1 cellular context compared by ENCODE assay signal in genomic region chr5:132692632-132692967, GRCh38.
A peak's percentile ranks its signal among the peaks of the same experiment; 100 is the strongest.
TF ChIP-seq lines count a peak whose summit lies in the region.

No MANE protein-coding gene starts in this region.

TF ChIP-seq in K562, 482 proteins besides CTCF, POLR2A, EP300 and RAD21:
- no peak for TF ChIP-seq TEAD1 (CRISPR knock-in tag; IDR thresholded peaks at IDR 0.05)
- TF ChIP-seq MYC (IDR thresholded peaks at IDR 0.05; ENCODE audit: low read depth, low read length), result 0 out of 2 replicates have a peak, but pooled peaks have one; percentile 41
- TF ChIP-seq MYC (CRISPR knock-in tag; IDR thresholded peaks at IDR 0.05; ENCODE audit: borderline replicate concordance, low read depth), result no peak
- TF ChIP-seq E2F5 (CRISPR knock-in tag; IDR thresholded peaks at IDR 0.05), result no peak
- TF ChIP-seq EP400 (IDR thresholded peaks at IDR 0.05), result peak; percentile 27; the same call in 1 of the 2 replicates
- TF ChIP-seq ATF3 (IDR thresholded peaks at IDR 0.05), result 0 out of 2 replicates have a peak, but pooled peaks have one; percentile 16
- TF ChIP-seq ATF3 (CRISPR knock-in tag; conservative IDR thresholded peaks at IDR 0.05), result no peak
- no peak; the same call in 1 of the 2 replicates for TF ChIP-seq CEBPG (CRISPR knock-in tag; IDR thresholded peaks at IDR 0.05)
- TF ChIP-seq CEBPG (tag; conservative IDR thresholded peaks at IDR 0.05 in 1 of 2, IDR thresholded peaks at IDR 0.05 in 1 of 2), result peak in 1 of 2 experiments; percentile 81; a peak in 2 of 4 replicates
